Comparison of ENCODE assay signal across 1 cellular context in genomic region chr1:14946567-14947285, GRCh38.
A peak's percentile ranks its signal among the peaks of the same experiment; 100 is the strongest.
TF ChIP-seq lines count a peak whose summit lies in the region.

No MANE protein-coding gene starts in this region.

TF ChIP-seq in HEK293, 187 proteins besides CTCF, POLR2A, EP300 and RAD21 (continued from another document):
- TF ChIP-seq KLF17 (tag by site-specific recombination; IDR thresholded peaks at IDR 0.05) = peak; percentile 93
